ENCODE assay signal across 8 cellular contexts in genomic region chr4:158768577-158769174, GRCh38. TPM values are rescaled to one million over a fixed set of nuclear protein-coding genes. Genes with fewer than 3 reads are reported as not detected.
DNase-seq lines count a peak whose midpoint lies in the region; ATAC-seq and TF ChIP-seq lines count a peak whose summit lies in the region.

FNIP2 (plus strand) TSS chr4:158769026; CDS start chr4:158769213, 187 bp downstream.

- no peak for TF ChIP-seq CTCF in SU-DHL-6 (IDR thresholded peaks at IDR 0.05; ENCODE audit: insufficient read depth, low read length, poor library complexity, severe bottlenecking)
- no peak for TF ChIP-seq CTCF in type B pancreatic cell (conservative IDR thresholded peaks at IDR 0.05)

- peaks cover 10% of the 10 kb centered on the region for H3F3A ChIP-seq in SU-DHL-6 (ENCODE audit: insufficient read depth)

- no peaks in the 10 kb centered on the region for H3K9me3 ChIP-seq in SU-DHL-6 (ENCODE audit: insufficient read depth, low read length)

- intact Hi-C loops in left cardiac atrium (cut with DNase I) (loop anchor here in 1 of 2 donors (5.0 kb wide), 3 partner anchors 41 to 74 kb away; no protein-coding TSS in a partner anchor), posterior vena cava (cut with DNase I) (loop anchor here in 1 of 2 donors (5.0 kb wide), 1 partner anchor 44 kb away; no protein-coding TSS in a partner anchor)

- no peaks in the 10 kb centered on the region for H3K79me2 ChIP-seq in SU-DHL-6 (ENCODE audit: insufficient read depth, low read length)

- H2AFZ ChIP-seq in SU-DHL-6 (ENCODE audit: low read depth, low read length, severe bottlenecking) = peak within 1 kb of the TSS; percentile 91

- ATAC-seq in left cardiac atrium = peak; percentile 95 to 97

- peak; percentile 44 for DNase-seq in GM04504 (ENCODE audit: low read depth)
- peak; percentile 96 for DNase-seq in H7
- DNase-seq in M059J (ENCODE audit: low read depth) = peak; percentile 63
- peak; percentile 60 for DNase-seq in amniotic epithelial cell (ENCODE audit: low read depth)
- peak; percentile 89 for DNase-seq in left cardiac atrium
- peak; percentile 93 for DNase-seq in posterior vena cava (ENCODE audit: low spot score)
- peak; percentile 82 for DNase-seq in type B pancreatic cell (ENCODE audit: extremely low spot score, unreplicated experiment)

- H3K4me3 ChIP-seq in H7 (ENCODE audit: insufficient read depth, low read depth, low read length) = peak within 1 kb of the TSS; percentile 81
- peak within 1 kb of the TSS; percentile 59 for H3K4me3 ChIP-seq in SU-DHL-6 (ENCODE audit: insufficient read depth, low read length, poor library complexity, severe bottlenecking)

- H3K9me3 Mint-ChIP-seq in type B pancreatic cell = no peaks in the 10 kb centered on the region

- H3K36me3 ChIP-seq in H7 (replicated peaks; ENCODE audit: control insufficient read depth, insufficient read depth, low read length) = no peaks in the 10 kb centered on the region
- no peaks in the 10 kb centered on the region for H3K36me3 ChIP-seq in SU-DHL-6 (ENCODE audit: low read length)

- no peaks in the 10 kb centered on the region for H3K36me3 Mint-ChIP-seq in type B pancreatic cell

- peak within 1 kb of the TSS; percentile 67 for H3K4me2 ChIP-seq in SU-DHL-6 (ENCODE audit: low read depth, low read length, poor library complexity, severe bottlenecking)

- H3K4me1 Mint-ChIP-seq in type B pancreatic cell (ENCODE audit: unreplicated experiment) = peaks cover 12% of the 10 kb centered on the region

- no peaks in the 10 kb centered on the region for H4K20me1 ChIP-seq in SU-DHL-6 (ENCODE audit: low read depth, low read length)

- H3K27me3 ChIP-seq in H7 (ENCODE audit: control insufficient read depth, insufficient read depth, low read length) = peaks cover 6% of the 10 kb centered on the region
- H3K27me3 ChIP-seq in SU-DHL-6 (ENCODE audit: low read length) = no peaks in the 10 kb centered on the region

- H3K27ac Mint-ChIP-seq in type B pancreatic cell = peak within 1 kb of the TSS; percentile 94

- no peaks in the 10 kb centered on the region for H3K27me3 Mint-ChIP-seq in type B pancreatic cell

- no peaks in the 10 kb centered on the region for H3K9me2 ChIP-seq in SU-DHL-6 (replicated peaks; ENCODE audit: insufficient read depth, low read length)

- peak within 1 kb of the TSS; percentile 99 for H3K4me3 Mint-ChIP-seq in type B pancreatic cell

- H3K9ac ChIP-seq in SU-DHL-6 (ENCODE audit: low read length) = peak within 1 kb of the TSS; percentile 58

- no peak within 1 kb of the TSS for H3K27ac ChIP-seq in SU-DHL-6 (ENCODE audit: low read depth, low read length)

RNA-seq across cellular contexts. Expression of gene FNIP2, which starts in this region (rescaled TPM):
- 5.9 and 9.2 TPM in 2 replicates for total RNA-seq in H7 (2014; rRNA removed; shearing (Covaris generic))
- total RNA-seq in M059J (2014; rRNA removed; shearing (Covaris generic)) = 6.8 and 15.2 TPM in 2 replicates
- total RNA-seq in left cardiac atrium = 10 to 100 TPM; 40.6 to 55.3 TPM
- total RNA-seq in posterior vena cava = 10 to 100 TPM; 37.9 to 93.0 TPM
- 31.0 and 36.5 TPM in 2 replicates for total RNA-seq in type B pancreatic cell (ENCODE audit: low replicate concordance)

Comparison
In these comparisons a context has a peak if more than half of its experiments do, and no peak if none do; other contexts are left out.
1. DNase-seq: peak in every context shown above with its lines; median percentile 96 in H7; 93 in posterior vena cava; 89 in left cardiac atrium; 82 in type B pancreatic cell; 63 in M059J; 60 in amniotic epithelial cell; 44 in GM04504.